Comparison of ENCODE assay signal across 13 cellular contexts in the genomic region with DNA sequence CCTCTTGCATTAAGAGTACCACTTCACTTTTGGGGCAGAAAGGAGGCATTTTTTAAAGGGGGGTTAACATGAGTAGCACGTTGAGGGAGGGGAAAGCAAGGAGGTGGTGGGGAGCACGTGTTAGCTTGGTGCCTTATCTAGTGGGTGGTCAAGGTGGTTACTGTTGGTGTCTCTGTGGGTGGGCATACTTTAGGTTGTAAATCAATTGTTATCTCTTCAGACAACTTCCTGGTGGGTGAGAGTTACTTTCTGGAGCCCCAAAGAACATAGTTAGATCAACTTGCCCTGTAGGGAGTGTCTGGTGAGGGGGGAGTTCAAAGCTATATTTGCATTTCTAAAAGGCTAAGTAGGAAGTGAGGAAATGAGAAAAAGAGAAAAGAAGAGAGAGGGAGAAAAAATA.
"Had no signal": no experiment of that assay in that cellular context is flagged by ENCODE, and none has a peak within 500 bp of the region (broad histone marks: within the 10 kb centered on the region; RNA-seq: fewer than 3 reads in every experiment).

No MANE protein-coding gene starts in this region.

- ATAC-seq: activated CD4-positive, CD25-positive, alpha-beta regulatory T cell treated with anti-CD3 and anti-CD28 coated beads, Interleukin-2, amount 50 U/mL, for 24 hours; activated T-cell treated with anti-CD3 and anti-CD28 coated beads, Interleukin-2, amount 50 U/mL, for 72 hours; natural killer cell treated with Interleukin-12 subunit alpha and Interleukin-12 subunit beta and Interleukin-15 and Interleukin-18, amount 100 ng/mL, for 72 hours; sciatic nerve; T-helper 17 cell had no signal

- H3K27me3 ChIP-seq: brain microvascular endothelial cell, testis had no signal

- DNase-seq: activated CD4-positive, alpha-beta T cell treated with anti-CD3 and anti-CD28 coated beads, Interleukin-2, amount 50 U/mL, for 48 hours; activated gamma-delta T cell treated with Interleukin-2 at 50 U/mL for 16 hours; activated naive CD8-positive, alpha-beta T cell treated with anti-CD3 and anti-CD28 coated beads for 36 hours; activated T-cell treated with anti-CD3 and anti-CD28 coated beads, Interleukin-2, amount 50 U/mL, for 72 hours; brain microvascular endothelial cell; occipital lobe; T-helper 17 cell; testis had no signal

- H3K4me3 ChIP-seq: testis had no signal

- H3K4me3 Mint-ChIP-seq: activated naive CD8-positive, alpha-beta T cell treated with anti-CD3 and anti-CD28 coated beads for 36 hours; activated T-cell treated with anti-CD3 and anti-CD28 coated beads, Interleukin-2, amount 50 U/mL, for 72 hours; dendritic cell treated with granulocyte-macrophage colony-stimulating factor and Interleukin-4, amounts not matched to agents 40 ng/mL and 50 ng/mL, for 4 days; natural killer cell treated with Interleukin-12 subunit alpha and Interleukin-12 subunit beta and Interleukin-15 and Interleukin-18, amount 100 ng/mL, for 72 hours; stimulated activated naive CD8-positive, alpha-beta T cell treated with anti-CD3 and anti-CD28 coated beads, Interleukin-15, Interleukin-2, amounts not matched to agents 100 ng/mL and 50 ng/mL, for 24 hours had no signal

- H3K9me3 Mint-ChIP-seq: activated naive CD8-positive, alpha-beta T cell treated with anti-CD3 and anti-CD28 coated beads for 36 hours; activated T-cell treated with anti-CD3 and anti-CD28 coated beads, Interleukin-2, amount 50 U/mL, for 72 hours; dendritic cell treated with granulocyte-macrophage colony-stimulating factor and Interleukin-4, amounts not matched to agents 40 ng/mL and 50 ng/mL, for 4 days; natural killer cell treated with Interleukin-12 subunit alpha and Interleukin-12 subunit beta and Interleukin-15 and Interleukin-18, amount 100 ng/mL, for 72 hours; stimulated activated naive CD8-positive, alpha-beta T cell treated with anti-CD3 and anti-CD28 coated beads, Interleukin-15, Interleukin-2, amounts not matched to agents 100 ng/mL and 50 ng/mL, for 24 hours had no signal

- H3K4me1 ChIP-seq: testis had no signal

- H3K9me3 ChIP-seq: testis had no signal

- H3K36me3 Mint-ChIP-seq: activated naive CD8-positive, alpha-beta T cell treated with anti-CD3 and anti-CD28 coated beads for 36 hours; natural killer cell treated with Interleukin-12 subunit alpha and Interleukin-12 subunit beta and Interleukin-15 and Interleukin-18, amount 100 ng/mL, for 72 hours had no signal

- H3K27ac ChIP-seq: brain microvascular endothelial cell, testis had no signal

- H3K27ac Mint-ChIP-seq: activated naive CD8-positive, alpha-beta T cell treated with anti-CD3 and anti-CD28 coated beads for 36 hours; activated T-cell treated with anti-CD3 and anti-CD28 coated beads, Interleukin-2, amount 50 U/mL, for 72 hours; dendritic cell treated with granulocyte-macrophage colony-stimulating factor and Interleukin-4, amounts not matched to agents 40 ng/mL and 50 ng/mL, for 4 days; natural killer cell treated with Interleukin-12 subunit alpha and Interleukin-12 subunit beta and Interleukin-15 and Interleukin-18, amount 100 ng/mL, for 72 hours; stimulated activated naive CD8-positive, alpha-beta T cell treated with anti-CD3 and anti-CD28 coated beads, Interleukin-15, Interleukin-2, amounts not matched to agents 100 ng/mL and 50 ng/mL, for 24 hours; T-helper 17 cell had no signal

- H3K36me3 ChIP-seq: brain microvascular endothelial cell had no signal

- H3K27me3 Mint-ChIP-seq: activated naive CD8-positive, alpha-beta T cell treated with anti-CD3 and anti-CD28 coated beads for 36 hours; dendritic cell treated with granulocyte-macrophage colony-stimulating factor and Interleukin-4, amounts not matched to agents 40 ng/mL and 50 ng/mL, for 4 days; stimulated activated naive CD8-positive, alpha-beta T cell treated with anti-CD3 and anti-CD28 coated beads, Interleukin-15, Interleukin-2, amounts not matched to agents 100 ng/mL and 50 ng/mL, for 24 hours; T-helper 17 cell had no signal
